1 cellular context compared by ENCODE assay signal in genomic region chr3:134362670-134363380, GRCh38.
TF ChIP-seq lines count a peak whose summit lies in the region.

No MANE protein-coding gene starts in this region.

TF ChIP-seq in endothelial cell of umbilical vein, 7 proteins besides CTCF, POLR2A, EP300 and RAD21 (continued from another document):
- no peak for TF ChIP-seq MAX (IDR thresholded peaks at IDR 0.05; ENCODE audit: insufficient read depth, insufficient read length)
